17 cellular contexts compared by ENCODE assay signal in genomic region chr22:43078522-43078921, GRCh38. TPM values are rescaled to one million over a fixed set of nuclear protein-coding genes. Genes with fewer than 3 reads are reported as not detected.
DNase-seq lines count a peak whose midpoint lies in the region; ATAC-seq, FAIRE-seq and TF ChIP-seq lines count a peak whose summit lies in the region.
"Had no signal": no experiment of that assay in that cellular context is flagged by ENCODE, and none has a peak within 500 bp of the region (broad histone marks: within the 10 kb centered on the region; RNA-seq: fewer than 3 reads in every experiment).

No MANE protein-coding gene starts in this region.

- peak overlapping the region; percentile 56; the same call in 1 of the 2 replicates for H3K4me2 ChIP-seq in HepG2 (ENCODE audit: low read depth, low read length)

- no peak overlapping the region for H3K9ac ChIP-seq in HepG2 (ENCODE audit: insufficient read depth, low read depth, low read length)

- no peaks in the 10 kb centered on the region for H3K36me3 ChIP-seq in H7 (replicated peaks; ENCODE audit: control insufficient read depth, insufficient read depth, low read length)
- no peaks in the 10 kb centered on the region for H3K36me3 ChIP-seq in HepG2 (replicated peaks in 1 of 2; ENCODE audit: control insufficient read depth in 1 of 2, insufficient read depth in 2 of 2, low read length in 2 of 2)

- DNase-seq in COLO668 (lab: John Stamatoyannopoulos, UW; ENCODE audit: unreplicated experiment) (peak; percentile 10), H7 (peak; percentile 28), HepG2 (ENCODE audit: low spot score) (peak; percentile 83), GM03348 (ENCODE audit: low spot score) (no peak), GM13976 (ENCODE audit: low spot score) (no peak), SIG-M5 (lab: John Stamatoyannopoulos, UW) (no peak)
- DNase-seq: ACHN; CD4-positive, alpha-beta memory T cell; DMS 273 treated with DMSO at 0.1 percent for 48 hours; EL; H9; NCI-H1092 treated with DMSO at 0.1 percent for 48 hours; NCI-H1694; NCI-H2107; SHP77 treated with DMSO at 0.1 percent for 48 hours had no signal

- TF ChIP-seq RAD21 in HepG2 (CRISPR knock-in tag; IDR thresholded peaks at IDR 0.05) = no peak

- no peak overlapping the region for H2AFZ ChIP-seq in HepG2 (ENCODE audit: low read length)

- no peak overlapping the region for H3K4me3 Mint-ChIP-seq in activated T-helper 17 cell treated with anti-CD3 and anti-CD28 coated beads, Interleukin-2, amount 50 U/mL, for 72 hours
- H3K4me3 Mint-ChIP-seq: CD4-positive, alpha-beta memory T cell; H9 had no signal

- in situ Hi-C loops in HepG2 (cut with HindIII; ENCODE audit: extremely low pct_ligation_motif_present, low pct_unique_long_range_greater_than_20kb) = no loop called here
- in situ Hi-C loops in GM13976 (cut with MboI; ENCODE audit: low sequenced_read_pairs, unreplicated experiment) = no loop called here

- intact Hi-C loops in HepG2 (cut with micrococcal nuclease; ENCODE audit: unreplicated experiment) = no loop called here

- no peak overlapping the region for H3K27ac ChIP-seq in HepG2 (ENCODE audit: extremely low read length, insufficient read depth, low read length)

- H3K9me3 Mint-ChIP-seq in activated T-helper 17 cell treated with anti-CD3 and anti-CD28 coated beads, Interleukin-2, amount 50 U/mL, for 72 hours = no peaks in the 10 kb centered on the region
- H3K9me3 Mint-ChIP-seq: CD4-positive, alpha-beta memory T cell; H9 had no signal

- CTCF ChIA-PET in HepG2 (lab: Yijun Ruan, JAX; ENCODE audit: low intra/inter-chr PET ratio, low total read pairs) = no interaction called here

- no peaks in the 10 kb centered on the region for H3K4me1 Mint-ChIP-seq in activated T-helper 17 cell treated with anti-CD3 and anti-CD28 coated beads, Interleukin-2, amount 50 U/mL, for 72 hours
- H3K4me1 Mint-ChIP-seq: CD4-positive, alpha-beta memory T cell had no signal

- no peaks in the 10 kb centered on the region for H3K27me3 Mint-ChIP-seq in activated T-helper 17 cell treated with anti-CD3 and anti-CD28 coated beads, Interleukin-2, amount 50 U/mL, for 72 hours
- H3K27me3 Mint-ChIP-seq: CD4-positive, alpha-beta memory T cell had no signal

- H3K79me2 ChIP-seq in HepG2 (ENCODE audit: insufficient read depth, low read length) = no peaks in the 10 kb centered on the region

- no peaks in the 10 kb centered on the region for H4K20me1 ChIP-seq in HepG2 (ENCODE audit: insufficient read depth, low read length)

- peak in 1 of 2 experiments; percentile 41; a peak in 1 of 4 replicates for TF ChIP-seq EP300 in HepG2 (IDR thresholded peaks at IDR 0.05; ENCODE audit: low read depth in 2 of 2, low read length in 2 of 2)
- no peak; the same call in 1 of the 2 replicates for TF ChIP-seq EP300 in HepG2 (CRISPR knock-in tag; IDR thresholded peaks at IDR 0.05; ENCODE audit: borderline replicate concordance)

- no peaks in the 10 kb centered on the region for H3K36me3 Mint-ChIP-seq in activated T-helper 17 cell treated with anti-CD3 and anti-CD28 coated beads, Interleukin-2, amount 50 U/mL, for 72 hours (ENCODE audit: low read depth)

- H3K4me1 ChIP-seq in HepG2 (ENCODE audit: insufficient read depth, low read length) = peaks cover 44% of the 10 kb centered on the region

- POLR2A ChIA-PET in HepG2 (lab: Yijun Ruan, JAX) = interaction anchor here (0.6 to 1.7 kb wide), 5 partner anchors 12 to 85 kb away, joined by 3 to 4 read pairs (median 3); partner anchors contain the start of gene PACSIN2

- no peak for TF ChIP-seq POLR2A in HepG2 (IDR thresholded peaks at IDR 0.05; ENCODE audit: insufficient read depth in 1 of 2, low read depth in 2 of 2, low read length in 2 of 2)

- BruUV-seq in HepG2 (replicated peaks; lab: Mats Ljungman, UMichigan) = no TSS peak

- no peaks in the 10 kb centered on the region for H3K27me3 ChIP-seq in H7 (ENCODE audit: control insufficient read depth, insufficient read depth, low read length)
- H3K27me3 ChIP-seq in HepG2 (ENCODE audit: control insufficient read depth in 1 of 2, insufficient read depth in 2 of 2, low read length in 2 of 2) = no peaks in the 10 kb centered on the region

- H3K27ac Mint-ChIP-seq in activated T-helper 17 cell treated with anti-CD3 and anti-CD28 coated beads, Interleukin-2, amount 50 U/mL, for 72 hours = peak overlapping the region; percentile 37
- H3K27ac Mint-ChIP-seq: H9 had no signal

- no peaks in the 10 kb centered on the region for H3K9me3 ChIP-seq in HepG2 (ENCODE audit: low read length)

- ATAC-seq in activated T-helper 17 cell treated with anti-CD3 and anti-CD28 coated beads, Interleukin-2, amount 50 U/mL, for 72 hours (replicated peaks) = no peak
- ATAC-seq in HepG2 (peak; percentile 93), HG02973 (IDR thresholded peaks at IDR 0.05; ENCODE audit: unreplicated experiment) (no peak)

- FAIRE-seq in HepG2 (lab: Jason Lieb, UNC) = peak; percentile 93

- no peak overlapping the region for H3K4me3 ChIP-seq in H7 (ENCODE audit: insufficient read depth, low read depth, low read length)
- peak overlapping the region in 1 of 3 experiments; percentile 21; a peak in 1 of 6 replicates for H3K4me3 ChIP-seq in HepG2 (replicated peaks in 1 of 3; ENCODE audit: insufficient read depth in 1 of 3, low read depth in 2 of 3, low read length in 3 of 3)

- no peak for TF ChIP-seq CTCF in HepG2 (CRISPR knock-in tag; IDR thresholded peaks at IDR 0.05)
- no peak for TF ChIP-seq CTCF in GM13976 (IDR thresholded peaks at IDR 0.05; ENCODE audit: borderline replicate concordance, control extremely low read depth, extremely low read depth, insufficient read depth, missing control alignments)

- WGBS in HepG2 (ENCODE audit: low lambda C conversion rate) = 0% methylated on average over 6 of the region's 12 CpGs

TF ChIP-seq in HepG2, 621 proteins besides CTCF, POLR2A, EP300 and RAD21 (continues in another document):
- no peak for TF ChIP-seq ZNF17 (CRISPR knock-in tag; IDR thresholded peaks at IDR 0.05)

RNA-seq across cellular contexts. Expression of gene TTLL1, which starts 10.7 kb away (rescaled TPM):
- 6.5 and 8.9 TPM in 2 replicates for total RNA-seq in H7 (2014; rRNA removed; shearing (Covaris generic))
- 1 to 10 TPM; 2.9 to 4.1 TPM for total RNA-seq in activated T-helper 17 cell treated with anti-CD3 and anti-CD28 coated beads, Interleukin-2, amount 50 U/mL, for 72 hours
- 1.6 and 2.0 TPM in 2 replicates for total RNA-seq in HepG2 (2016; rRNA removed; fragmentation: Illumina TruSeq; extraction: Trizol)
- total RNA-seq in HepG2 (2016; cell fraction: cytosol; rRNA removed; fragmentation: Illumina TruSeq; extraction: Trizol; ENCODE audit: low read depth) = 0.79 and 1.5 TPM in 2 replicates
- total RNA-seq in HepG2 (2016; cell fraction: insoluble cytoplasmic fraction; rRNA removed; fragmentation: Illumina TruSeq; extraction: Trizol) = 1.5 and 1.6 TPM in 2 replicates
- 1.4 and 1.7 TPM in 2 replicates for total RNA-seq in HepG2 (2016; cell fraction: membrane; rRNA removed; fragmentation: Illumina TruSeq; extraction: Trizol)
- total RNA-seq in HepG2 (2016; cell fraction: nucleus; rRNA removed; fragmentation: Illumina TruSeq; extraction: Trizol) = 0.78 and 0.81 TPM in 2 replicates
- polyA plus RNA-seq in HepG2 (2011; rRNA removed) = 5.3 and 6.6 TPM in 2 replicates
- polyA plus RNA-seq in HepG2 (2011; cell fraction: cytosol; rRNA removed) = 5.4 and 5.9 TPM in 2 replicates
- polyA plus RNA-seq in HepG2 (2011; cell fraction: nucleus; rRNA removed) = 2.1 and 3.6 TPM in 2 replicates
- polyA plus RNA-seq in HepG2 (2012) = 2.3 and 3.4 TPM in 2 replicates
- polyA plus RNA-seq in HepG2 (2016; cell fraction: cytosol; fragmentation: Illumina TruSeq; extraction: Trizol; ENCODE audit: low read depth) = 0.96 and 1.6 TPM in 2 replicates
- polyA plus RNA-seq in HepG2 (2016; cell fraction: insoluble cytoplasmic fraction; fragmentation: Illumina TruSeq; extraction: Trizol; ENCODE audit: low read depth) = 1.8 TPM in 2 replicates
- polyA plus RNA-seq in HepG2 (2016; cell fraction: membrane; fragmentation: Illumina TruSeq; extraction: Trizol; ENCODE audit: low read depth) = 1.4 and 2.3 TPM in 2 replicates
- polyA plus RNA-seq in HepG2 (2016; cell fraction: nucleus; fragmentation: Illumina TruSeq; extraction: Trizol; ENCODE audit: insufficient read depth, low read depth) = 1.5 and 1.7 TPM in 2 replicates
- polyA minus RNA-seq in HepG2 (2011; rRNA and poly(A)+ RNA removed; ENCODE audit: low replicate concordance) = 0.98 and 3.3 TPM in 2 replicates
- polyA minus RNA-seq in HepG2 (2011; cell fraction: cytosol; rRNA and poly(A)+ RNA removed) = 1.8 and 2.1 TPM in 2 replicates
- polyA minus RNA-seq in HepG2 (2011; cell fraction: nucleus; rRNA and poly(A)+ RNA removed) = 1.1 and 1.2 TPM in 2 replicates

RNA-seq across cellular contexts. Expression of gene BIK, which starts 32.0 kb away (rescaled TPM):
- total RNA-seq in H7 (2014; rRNA removed; shearing (Covaris generic)) = 2.1 and 3.2 TPM in 2 replicates
- 1 to 10 TPM; 1.9 to 4.0 TPM for total RNA-seq in activated T-helper 17 cell treated with anti-CD3 and anti-CD28 coated beads, Interleukin-2, amount 50 U/mL, for 72 hours
- 0.66 and 0.80 TPM in 2 replicates for total RNA-seq in HepG2 (2016; rRNA removed; fragmentation: Illumina TruSeq; extraction: Trizol)
- 0.30 and 0.71 TPM in 2 replicates for total RNA-seq in HepG2 (2016; cell fraction: cytosol; rRNA removed; fragmentation: Illumina TruSeq; extraction: Trizol; ENCODE audit: low read depth)
- total RNA-seq in HepG2 (2016; cell fraction: insoluble cytoplasmic fraction; rRNA removed; fragmentation: Illumina TruSeq; extraction: Trizol) = 0.88 and 1.2 TPM in 2 replicates
- 0.31 and 0.72 TPM in 2 replicates for total RNA-seq in HepG2 (2016; cell fraction: membrane; rRNA removed; fragmentation: Illumina TruSeq; extraction: Trizol)
- total RNA-seq in HepG2 (2016; cell fraction: nucleus; rRNA removed; fragmentation: Illumina TruSeq; extraction: Trizol) = 0.71 TPM in 1 of 2 replicates, not detected in the other
- 0.27 and 0.54 TPM in 2 replicates for polyA plus RNA-seq in HepG2 (2011; rRNA removed)
- polyA plus RNA-seq in HepG2 (2011; cell fraction: cytosol; rRNA removed) = 0.69 and 0.76 TPM in 2 replicates
- polyA plus RNA-seq in HepG2 (2011; cell fraction: nucleus; rRNA removed) = 0.90 and 1.2 TPM in 2 replicates
- polyA plus RNA-seq in HepG2 (2012) = 0.17 and 0.71 TPM in 2 replicates
- 0.15 and 0.28 TPM in 2 replicates for polyA plus RNA-seq in HepG2 (2016; cell fraction: cytosol; fragmentation: Illumina TruSeq; extraction: Trizol; ENCODE audit: low read depth)
- 0.54 and 0.69 TPM in 2 replicates for polyA plus RNA-seq in HepG2 (2016; cell fraction: insoluble cytoplasmic fraction; fragmentation: Illumina TruSeq; extraction: Trizol; ENCODE audit: low read depth)
- 0.19 TPM in 1 of 2 replicates, not detected in the other for polyA plus RNA-seq in HepG2 (2016; cell fraction: membrane; fragmentation: Illumina TruSeq; extraction: Trizol; ENCODE audit: low read depth)
- 0.53 and 1.3 TPM in 2 replicates for polyA plus RNA-seq in HepG2 (2016; cell fraction: nucleus; fragmentation: Illumina TruSeq; extraction: Trizol; ENCODE audit: insufficient read depth, low read depth)
- polyA minus RNA-seq in HepG2 (2011; rRNA and poly(A)+ RNA removed; ENCODE audit: low replicate concordance) = 0.58 and 0.82 TPM in 2 replicates
- polyA minus RNA-seq in HepG2 (2011; cell fraction: cytosol; rRNA and poly(A)+ RNA removed) = not detected in 2 replicates
- 0.62 TPM in 1 of 2 replicates, not detected in the other for polyA minus RNA-seq in HepG2 (2011; cell fraction: nucleus; rRNA and poly(A)+ RNA removed)

Comparison
In these comparisons a context has a peak if more than half of its experiments do, and no peak if none do; other contexts are left out.
1. DNase-seq: peak in COLO668 (single experiment), H7 (single experiment) and HepG2 (single experiment); none in GM03348 (single experiment), GM13976 (single experiment) and SIG-M5 (single experiment).